In the genomic region with DNA sequence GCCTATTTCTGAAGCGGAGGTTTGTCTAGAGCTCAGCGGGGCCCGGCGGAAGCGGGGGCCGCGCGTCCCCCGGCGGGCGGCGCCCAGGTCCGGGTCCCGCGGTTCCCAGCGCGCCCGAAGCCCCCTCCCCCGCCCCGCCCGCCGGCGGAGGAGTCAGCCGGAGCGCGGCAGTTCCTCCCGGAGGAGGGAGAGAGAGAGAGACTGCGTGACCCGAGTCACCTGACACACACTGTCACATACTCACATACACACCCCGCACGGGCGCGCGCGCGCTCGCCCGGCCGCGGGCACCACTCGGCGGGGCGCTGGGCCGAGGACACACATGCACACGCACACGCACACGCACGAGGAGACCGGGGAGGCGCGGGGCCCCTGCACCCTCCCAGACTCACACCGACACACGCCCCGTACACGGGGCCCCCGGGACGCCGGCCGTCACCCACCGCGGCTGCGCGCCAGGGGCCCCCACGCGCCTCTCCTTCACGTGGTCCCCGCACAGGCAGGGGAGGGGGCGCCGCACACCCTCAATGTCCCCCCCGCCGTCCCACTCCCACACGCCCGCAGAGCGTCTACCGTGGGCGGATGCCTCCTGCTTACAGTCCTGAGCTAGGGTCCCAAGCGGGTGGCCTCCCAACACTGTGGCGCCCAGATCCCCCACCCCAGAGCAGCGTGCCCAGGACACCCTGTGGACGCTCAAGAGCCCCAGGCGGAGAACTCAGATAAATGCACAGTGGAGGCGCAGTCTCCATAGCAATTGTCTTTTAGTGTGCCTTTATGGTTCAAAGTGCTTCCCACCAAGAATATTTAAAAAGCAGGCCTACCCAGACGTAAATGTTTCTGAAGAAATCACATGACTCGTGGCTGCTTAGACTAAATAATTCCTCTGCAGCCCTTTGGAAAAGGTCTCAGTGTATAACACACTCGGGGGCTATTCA, we compare ENCODE assay signal across 8 cellular contexts. TPM values are rescaled to one million over a fixed set of nuclear protein-coding genes. Genes with fewer than 3 reads are reported as not detected.
A peak's percentile ranks its signal among the peaks of the same experiment; 100 is the strongest.
DNase-seq lines count a peak whose midpoint lies in the region; ATAC-seq and TF ChIP-seq lines count a peak whose summit lies in the region.

A gene with protein sequence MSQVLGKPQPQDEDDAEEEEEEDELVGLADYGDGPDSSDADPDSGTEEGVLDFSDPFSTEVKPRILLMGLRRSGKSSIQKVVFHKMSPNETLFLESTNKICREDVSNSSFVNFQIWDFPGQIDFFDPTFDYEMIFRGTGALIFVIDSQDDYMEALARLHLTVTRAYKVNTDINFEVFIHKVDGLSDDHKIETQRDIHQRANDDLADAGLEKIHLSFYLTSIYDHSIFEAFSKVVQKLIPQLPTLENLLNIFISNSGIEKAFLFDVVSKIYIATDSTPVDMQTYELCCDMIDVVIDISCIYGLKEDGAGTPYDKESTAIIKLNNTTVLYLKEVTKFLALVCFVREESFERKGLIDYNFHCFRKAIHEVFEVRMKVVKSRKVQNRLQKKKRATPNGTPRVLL (minus strand): TSS at position 203 of the 935 bp plus-strand sequence. CDS start 280 bp downstream, outside the sequence.

- peak within 1 kb of the TSS; percentile 79 to 94 (median 91) for H3K27ac ChIP-seq in heart left ventricle

- peak in 1 of 12 donors; percentile 11 for TF ChIP-seq CTCF in heart left ventricle (IDR thresholded peaks at IDR 0.05)

- H3K27me3 Mint-ChIP-seq in activated naive CD8-positive, alpha-beta T cell: peaks cover 9% of the 10 kb centered on the region

- H3K4me3 ChIP-seq in Jurkat, Clone E6-1 (ENCODE audit: low read length): peak within 1 kb of the TSS; percentile 74
- H3K4me3 ChIP-seq in heart left ventricle: peak within 1 kb of the TSS; percentile 69 to 96 (median 84)

- H3K27me3 ChIP-seq in heart left ventricle: no peaks in the 10 kb centered on the region

- peaks cover 0 to 45% (median 16%) of the 10 kb centered on the region in 12 donors for H3K4me1 ChIP-seq in heart left ventricle

- intact Hi-C loops in heart left ventricle (cut with DNase I): loop anchor here in 5 of 10 donors (2.0 to 5.0 kb wide), 4 partner anchors 35 to 330 kb away; a partner anchor contains a TSS
- intact Hi-C loops in posterior cingulate gyrus (cut with DNase I): loop anchor here (5.0 kb wide), 2 partner anchors 40 to 60 kb away; a partner anchor contains a TSS

- H3K4me3 Mint-ChIP-seq in activated naive CD8-positive, alpha-beta T cell: peak within 1 kb of the TSS; percentile 93

- 0 to 1% (median 1%) methylated on average over 19 to 85 of the region's 85 CpGs for WGBS in heart left ventricle, 4 donors

- peak within 1 kb of the TSS; percentile 93 for H3K27ac Mint-ChIP-seq in activated naive CD8-positive, alpha-beta T cell

- peaks cover 19% of the 10 kb centered on the region for H3K4me1 Mint-ChIP-seq in activated naive CD8-positive, alpha-beta T cell (ENCODE audit: low read depth)

- ATAC-seq in GM21529 (IDR thresholded peaks at IDR 0.05; ENCODE audit: unreplicated experiment): peak; percentile 79
- ATAC-seq in heart left ventricle: peak; percentile 72 to 94 (median 88)

- no peaks in the 10 kb centered on the region for H3K36me3 ChIP-seq in heart left ventricle

- no peaks in the 10 kb centered on the region for H3K36me3 Mint-ChIP-seq in activated naive CD8-positive, alpha-beta T cell

- H3K9me3 ChIP-seq in heart left ventricle: no peaks in the 10 kb centered on the region

- H3K9me3 Mint-ChIP-seq in activated naive CD8-positive, alpha-beta T cell (ENCODE audit: low read depth): no peaks in the 10 kb centered on the region

- DNase-seq in DMS79 (lab: John Stamatoyannopoulos, UW): peak; percentile 28
- DNase-seq in Jurkat, Clone E6-1 (ENCODE audit: low read depth, low spot score): peak; percentile 71
- peak; percentile 80 for DNase-seq in SK-MEL-5 (ENCODE audit: low read depth, low spot score)
- DNase-seq in heart left ventricle: peak; percentile 75 to 84 (median 82)
- DNase-seq in posterior cingulate gyrus: peak; percentile 72 to 98 (median 83)
- DNase-seq in GOT3 (lab: John Stamatoyannopoulos, UW): no peak

- peak in 1 of 2 donors; percentile 42 for TF ChIP-seq POLR2A in heart left ventricle (IDR thresholded peaks at IDR 0.05)

- in situ Hi-C loops in SK-MEL-5 (cut with HindIII; ENCODE audit: low pct_unique_long_range_greater_than_20kb, low sequenced_read_pairs): no loop called here

RNA-seq across cellular contexts. Expression of the gene that starts here (rescaled TPM):
- 21.2 TPM for polyA plus RNA-seq in Jurkat, Clone E6-1 (2012; ENCODE audit: insufficient read depth, insufficient read length)
- total RNA-seq in SK-MEL-5 (2014; rRNA removed; shearing (Covaris generic)): 145 and 165 TPM in 2 replicates
- 42.8 and 60.4 TPM in 2 replicates for polyA plus RNA-seq in SK-MEL-5 (2015; cell fraction: cytosol; rRNA removed)
- polyA plus RNA-seq in SK-MEL-5 (2015; cell fraction: nucleus; rRNA removed): 10.3 and 16.5 TPM in 2 replicates
- 100 to 1,000 TPM in 5 of 9 donors, 10 to 100 TPM in 4; 69.7 to 147 (median 102) TPM for total RNA-seq in heart left ventricle
- 10 to 100 TPM; 25.8 to 40.8 TPM for polyA plus RNA-seq in heart left ventricle
